In the genomic region with DNA sequence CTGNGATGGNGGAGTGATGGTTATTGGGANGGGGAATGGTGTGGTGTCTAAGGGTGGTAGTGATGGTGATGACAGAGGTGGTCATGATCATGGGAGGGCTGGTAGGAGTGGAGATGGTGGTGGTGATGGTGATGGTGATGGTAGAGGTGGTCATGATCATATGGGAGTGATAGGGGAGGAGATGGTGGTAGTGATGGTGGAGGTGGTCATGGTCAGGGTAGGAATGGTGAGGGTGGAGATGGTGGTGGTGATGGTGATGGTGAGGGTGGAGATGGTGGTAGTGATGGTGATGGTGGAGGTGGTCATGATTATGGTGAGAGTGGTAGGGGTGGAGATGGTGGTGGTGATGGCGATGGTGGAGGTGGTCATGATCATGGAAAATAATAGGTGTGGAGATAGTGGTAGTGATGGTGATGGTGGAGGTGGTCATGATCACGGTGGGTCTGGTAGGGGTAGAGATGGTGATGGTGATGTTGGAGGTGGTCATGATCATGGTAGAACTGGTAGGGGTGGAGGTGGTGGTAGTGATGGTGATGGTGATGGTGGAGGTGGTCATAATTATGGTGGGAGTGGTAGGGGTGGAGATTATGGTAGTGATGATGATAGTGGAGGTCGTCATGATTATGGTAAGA, we compare ENCODE assay signal across 1 cellular context.
TF ChIP-seq lines count a peak whose summit lies in the region.

No MANE protein-coding gene starts in this region.

TF ChIP-seq in H1, 55 proteins besides CTCF, POLR2A, EP300 and RAD21:
- TF ChIP-seq SIRT6 (IDR thresholded peaks at IDR 0.05; ENCODE audit: low read length), result no peak
- TF ChIP-seq TBP (IDR thresholded peaks at IDR 0.05; ENCODE audit: low read depth, low read length), result no peak
- no peak for TF ChIP-seq ASH2L (IDR thresholded peaks at IDR 0.05; ENCODE audit: low read length)
- TF ChIP-seq CREB1 (IDR thresholded peaks at IDR 0.05), result no peak
- no peak for TF ChIP-seq JUND (IDR thresholded peaks at IDR 0.05; ENCODE audit: low read length)
- no peak for TF ChIP-seq BRCA1 (IDR thresholded peaks at IDR 0.05; ENCODE audit: low read depth, low read length)
- no peak for TF ChIP-seq TEAD4 (IDR thresholded peaks at IDR 0.05; ENCODE audit: low read depth, low read length)
- no peak for TF ChIP-seq NRF1 (IDR thresholded peaks at IDR 0.05; ENCODE audit: low read depth, low read length)
- TF ChIP-seq RBBP5 (IDR thresholded peaks at IDR 0.05; ENCODE audit: borderline replicate concordance, low read depth, low read length), result no peak
- TF ChIP-seq SIX5 (IDR thresholded peaks at IDR 0.05; ENCODE audit: low read depth, low read length), result no peak
- TF ChIP-seq TCF12 (IDR thresholded peaks at IDR 0.05; ENCODE audit: low read depth, low read length), result no peak
- TF ChIP-seq, protein P1, sequence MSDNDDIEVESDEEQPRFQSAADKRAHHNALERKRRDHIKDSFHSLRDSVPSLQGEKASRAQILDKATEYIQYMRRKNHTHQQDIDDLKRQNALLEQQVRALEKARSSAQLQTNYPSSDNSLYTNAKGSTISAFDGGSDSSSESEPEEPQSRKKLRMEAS (IDR thresholded peaks at IDR 0.05), result no peak
- TF ChIP-seq CBX8 (IDR thresholded peaks at IDR 0.05; ENCODE audit: borderline replicate concordance, low read depth, low read length), result no peak
- TF ChIP-seq SUZ12 (IDR thresholded peaks at IDR 0.05; ENCODE audit: low read length), result no peak
- TF ChIP-seq CTBP2 (IDR thresholded peaks at IDR 0.05; ENCODE audit: borderline replicate concordance, insufficient read depth, insufficient read length, low read length), result no peak
- TF ChIP-seq CHD1 (IDR thresholded peaks at IDR 0.05; ENCODE audit: low read depth, low read length), result no peak
